In the genomic region with DNA sequence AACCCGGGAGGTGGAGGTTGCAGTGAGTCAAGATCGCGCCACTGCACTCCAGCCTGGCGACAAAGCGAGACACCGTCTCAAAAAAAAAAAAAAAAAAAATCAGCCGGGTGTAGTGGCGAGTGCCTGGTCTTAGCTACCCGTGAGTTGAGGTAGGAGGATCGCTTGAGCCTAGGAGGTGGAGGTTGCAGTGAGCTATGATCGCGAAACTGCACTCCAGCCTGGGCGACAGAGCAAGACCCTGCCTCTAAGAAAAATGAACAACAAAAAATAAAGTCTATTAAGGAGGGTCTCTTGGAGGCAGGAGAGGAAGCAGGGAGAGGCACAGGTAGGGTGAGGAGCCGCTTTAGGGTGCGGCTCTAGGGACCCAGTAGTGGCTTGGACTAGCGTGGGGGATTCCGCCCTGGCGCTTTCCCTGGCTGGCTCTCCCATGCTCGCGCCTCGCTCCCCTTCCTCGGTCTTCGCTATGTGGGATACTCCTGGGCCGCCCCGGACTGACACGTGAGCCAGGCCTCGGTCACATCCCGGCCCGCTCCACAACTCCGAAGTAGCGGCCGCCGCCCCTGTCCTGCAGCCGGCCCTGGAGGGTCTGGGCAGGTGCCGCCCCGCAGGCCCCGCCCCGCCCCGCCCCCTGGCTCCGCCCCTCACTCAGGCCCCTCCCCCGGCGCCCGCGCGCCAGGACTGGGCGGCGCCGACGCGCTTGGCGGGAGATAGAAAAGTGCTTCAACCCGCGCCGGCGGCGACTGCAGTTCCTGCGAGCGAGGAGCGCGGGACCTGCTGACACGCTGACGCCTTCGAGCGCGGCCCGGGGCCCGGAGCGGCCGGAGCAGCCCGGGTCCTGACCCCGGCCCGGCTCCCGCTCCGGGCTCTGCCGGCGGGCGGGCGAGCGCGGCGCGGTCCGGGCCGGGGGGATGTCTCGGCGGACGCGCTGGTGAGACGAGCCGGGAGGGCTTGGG, we compare ENCODE assay signal across 8 cellular contexts. TPM values are rescaled to one million over a fixed set of nuclear protein-coding genes. Genes with fewer than 3 reads are reported as not detected.
DNase-seq lines count a peak whose midpoint lies in the region; ATAC-seq and TF ChIP-seq lines count a peak whose summit lies in the region.

Gene MYBL2, plus strand, starts transcription at position 739 of the 953 bp plus-strand sequence. Its CDS starts 170 bp downstream, at position 909.

- H3K27me3 Mint-ChIP-seq in Calu3 (ENCODE audit: unreplicated experiment): no peaks in the 10 kb centered on the region

- H3K4me3 ChIP-seq in HL-60 (replicated peaks; ENCODE audit: insufficient read depth, low read length) (peak within 1 kb of the TSS; percentile 79), neutrophil (ENCODE audit: low read depth in 1 of 2, low read length in 1 of 2) (peak within 1 kb of the TSS; percentile 52 to 57), aorta (ENCODE audit: low read length in 2 of 2) (no peak within 1 kb of the TSS)

- TF ChIP-seq CTCF in Calu3 (IDR thresholded peaks at IDR 0.05; ENCODE audit: unreplicated experiment) (no peak), HL-60 (IDR thresholded peaks at IDR 0.05; ENCODE audit: insufficient read depth, low read length) (no peak), neutrophil (IDR thresholded peaks at IDR 0.05) (no peak)

- H3K4me1 Mint-ChIP-seq in Calu3 (ENCODE audit: low read depth, unreplicated experiment): peaks cover 28% of the 10 kb centered on the region

- ATAC-seq in GM19452 (IDR thresholded peaks at IDR 0.05; ENCODE audit: unreplicated experiment): peak; percentile 68
- ATAC-seq in aorta (ENCODE audit: low FRiP score): peak; percentile 70

- peak; percentile 81 for DNase-seq in Calu3
- peak; percentile 69 to 83 for DNase-seq in HL-60 (ENCODE audit: low read depth in 1 of 2, low spot score in 1 of 2)
- peak; percentile 82 for DNase-seq in OCI-M1 (lab: John Stamatoyannopoulos, UW)
- peak; percentile 71 for DNase-seq in activated T-cell treated with anti-CD3 and anti-CD28 coated beads for 48 hours (ENCODE audit: low read depth)
- DNase-seq in fibroblast of gingiva (ENCODE audit: low read depth): peak; percentile 40
- DNase-seq in aorta: peak; percentile 61 to 81

- no peaks in the 10 kb centered on the region for H3K9me3 ChIP-seq in neutrophil
- H3K9me3 ChIP-seq in aorta (ENCODE audit: control insufficient read depth, low read length): no peaks in the 10 kb centered on the region

- H3K27ac Mint-ChIP-seq in Calu3 (ENCODE audit: unreplicated experiment): peak within 1 kb of the TSS; percentile 33

- intact Hi-C loops in Calu3 (cut with micrococcal nuclease; ENCODE audit: unreplicated experiment): no loop called here
- intact Hi-C loops in aorta (cut with DNase I): no loop called here

- H3K27ac ChIP-seq in HL-60 (replicated peaks) (peak within 1 kb of the TSS; percentile 79), neutrophil (no peak within 1 kb of the TSS), aorta (ENCODE audit: low read depth in 1 of 2, low read length in 2 of 2) (no peak within 1 kb of the TSS)

- no TSS peak for BruUV-seq in Calu3 (replicated peaks; lab: Mats Ljungman, UMichigan)

- peaks cover 35% of the 10 kb centered on the region for H3K36me3 Mint-ChIP-seq in Calu3 (ENCODE audit: insufficient read depth, unreplicated experiment)

- H3K4me1 ChIP-seq in neutrophil (ENCODE audit: control insufficient read depth in 1 of 2, insufficient read depth in 1 of 2, low read depth in 1 of 2, low read length in 1 of 2) (peaks cover 13 to 15% of the 10 kb centered on the region in 2 experiments), aorta (ENCODE audit: control insufficient read depth in 1 of 2, insufficient read depth in 2 of 2, low read length in 2 of 2) (no peaks in the 10 kb centered on the region)

- 10 to 32% methylated on average over 27 to 90 of the region's 90 CpGs for WGBS in aorta, 2 donors

- H3K36me3 ChIP-seq in neutrophil (no peaks in the 10 kb centered on the region), aorta (ENCODE audit: control insufficient read depth in 1 of 2, insufficient read depth in 2 of 2, low read length in 1 of 2) (no peaks in the 10 kb centered on the region)

- H3K27me3 ChIP-seq in HL-60 (ENCODE audit: insufficient read depth, poor library complexity, severe bottlenecking) (no peaks in the 10 kb centered on the region), neutrophil (peaks cover 27% of the 10 kb centered on the region), aorta (ENCODE audit: control insufficient read depth in 1 of 2, insufficient read depth in 2 of 2, low read length in 1 of 2) (no peaks in the 10 kb centered on the region)

- CTCF ChIA-PET in Calu3 (lab: Charles Lee): interaction anchor here (0.6 to 1.1 kb wide), 4 partner anchors 23 to 425 kb away, joined by 3 to 8 read pairs (median 6); no protein-coding TSS in a partner anchor

- no peaks in the 10 kb centered on the region for H3K9me3 Mint-ChIP-seq in Calu3 (ENCODE audit: low read depth, unreplicated experiment)

- peak within 1 kb of the TSS; percentile 86 for H3K4me3 Mint-ChIP-seq in Calu3 (ENCODE audit: low read depth, unreplicated experiment)

RNA-seq across cellular contexts. Expression of gene MYBL2, which starts in this region (rescaled TPM):
- total RNA-seq in Calu3 (2022): 113 and 125 TPM in 2 replicates
- under 1 TPM; 0.84 to 0.94 TPM for total RNA-seq in aorta
- 1 to 10 TPM in 1 of 2 donors, under 1 TPM in 1; 0.20 to 1.3 TPM for polyA plus RNA-seq in aorta

Comparison
In these comparisons a context has a peak if more than half of its experiments do, and no peak if none do; other contexts are left out.
1. RNA of gene MYBL2 (total RNA-seq): 113 to 125 TPM in Calu3; 0.84 to 0.94 TPM in aorta; every median in the first group is over 10 times any median in the second.
2. H3K4me3 ChIP-seq: peak in HL-60 (single experiment) and neutrophil (2 of 2); none in aorta (0 of 2).
3. Peak in every context shown above with its lines, with median percentiles within 50 percentile points of each other: DNase-seq.